In the genomic region with DNA sequence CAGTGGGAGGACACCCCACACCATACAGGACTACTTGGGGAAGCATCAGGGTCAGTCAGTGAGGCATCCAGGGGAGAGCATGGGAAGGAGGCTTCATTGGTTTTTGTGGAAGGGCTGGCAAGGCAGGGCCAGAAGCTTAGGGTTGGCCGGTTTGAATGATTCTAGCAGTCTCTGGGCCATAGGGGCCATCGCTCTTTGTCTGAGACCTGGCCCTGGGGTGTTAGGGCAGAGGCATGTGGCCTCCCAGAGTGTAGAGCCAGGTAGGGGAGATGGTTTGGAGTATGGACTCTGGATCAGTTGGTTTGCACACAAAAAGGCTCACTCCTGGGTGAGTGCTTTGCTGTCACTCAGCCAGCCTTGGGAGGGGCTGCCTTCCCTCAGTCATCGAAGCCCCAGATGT, we compare ENCODE assay signal across 15 cellular contexts.
DNase-seq lines count a peak whose midpoint lies in the region; ATAC-seq and TF ChIP-seq lines count a peak whose summit lies in the region.
"Had no signal": no experiment of that assay in that cellular context is flagged by ENCODE, and none has a peak within 500 bp of the region (broad histone marks: within the 10 kb centered on the region; RNA-seq: fewer than 3 reads in every experiment).

No MANE protein-coding gene starts in this region.

- H4K91ac ChIP-seq in neuronal stem cell (ENCODE audit: low read depth, low read length, poor library complexity) = no peak overlapping the region

- H3K4me1 ChIP-seq in HEK293 (ENCODE audit: control insufficient read depth, insufficient read depth, low read length) (no peaks in the 10 kb centered on the region), RWPE2 (ENCODE audit: insufficient read depth, poor library complexity, severe bottlenecking) (no peaks in the 10 kb centered on the region), neuronal stem cell (ENCODE audit: control insufficient read depth in 2 of 2, insufficient read depth in 1 of 2, low read depth in 1 of 2, low read length in 2 of 2) (peaks cover 0 to 24% of the 10 kb centered on the region in 2 donors), aorta (ENCODE audit: control insufficient read depth in 1 of 2, insufficient read depth in 2 of 2, low read length in 2 of 2) (no peaks in the 10 kb centered on the region), gastrocnemius medialis (no peaks in the 10 kb centered on the region)
- H3K4me1 ChIP-seq: A549, BE2C, HAP-1 had no signal

- POLR2A ChIA-PET in HEK293 (lab: Yijun Ruan, JAX) = interaction anchor here (1.9 kb wide), 1 partner anchor 97 kb away, joined by 4 read pairs; no protein-coding TSS in a partner anchor

- H2BK120ac ChIP-seq in neuronal stem cell (ENCODE audit: low read depth, low read length) = no peak overlapping the region

- DNase-seq in RWPE2 (ENCODE audit: low spot score) (peak; percentile 5), neuronal stem cell (ENCODE audit: low spot score) (no peak), aorta (peak; percentile 3 to 64), MV-4-11 (lab: John Stamatoyannopoulos, UW) (no peak), gastrocnemius medialis (no peak)
- DNase-seq: BE2C; CD4-positive, alpha-beta memory T cell; DMS79; GOT3 had no signal

- no peak overlapping the region for H3K18ac ChIP-seq in neuronal stem cell (ENCODE audit: low read length)

- H2BK12ac ChIP-seq in neuronal stem cell (ENCODE audit: low read length) = no peak overlapping the region

- H4K8ac ChIP-seq in neuronal stem cell (ENCODE audit: low read depth, low read length) = no peak overlapping the region

- H3K4me3 ChIP-seq in HEK293 (ENCODE audit: low read depth, low read length) (no peak overlapping the region), RWPE2 (ENCODE audit: severe bottlenecking) (no peak overlapping the region), neuronal stem cell (ENCODE audit: low read length in 2 of 2) (no peak overlapping the region), aorta (ENCODE audit: low read length in 2 of 2) (no peak overlapping the region), gastrocnemius medialis (no peak overlapping the region)
- H3K4me3 ChIP-seq: A549, GM12878, HAP-1 had no signal

- H2AFZ ChIP-seq in neuronal stem cell (ENCODE audit: low read length) = no peak overlapping the region

- ATAC-seq in RWPE2 (ENCODE audit: low read depth) (no peak), aorta (ENCODE audit: low FRiP score) (no peak), gastrocnemius medialis (no peak), GM18907 (IDR thresholded peaks at IDR 0.05; ENCODE audit: unreplicated experiment) (no peak)
- ATAC-seq: A549, GM12878 had no signal

- in situ Hi-C loops in gastrocnemius medialis (cut with MboI; ENCODE audit: low sequenced_read_pairs in 4 of 4) = no loop called here

- no peak overlapping the region for H3K4ac ChIP-seq in neuronal stem cell (ENCODE audit: low read length)

- peak overlapping the region; percentile 49 for H3K14ac ChIP-seq in neuronal stem cell (ENCODE audit: low read length)

- H3K79me1 ChIP-seq in neuronal stem cell (ENCODE audit: low read depth, low read length) = peaks cover 12% of the 10 kb centered on the region

- no peak overlapping the region for H3K9ac ChIP-seq in neuronal stem cell (ENCODE audit: low read depth, low read length, poor library complexity)

- WGBS in neuronal stem cell (ENCODE audit: extremely low coverage in 2 of 2, insufficient read length in 2 of 2, insufficient replicate concordance in 1 of 2), 2 donors = no CpG with 5 or more reads among the region's 3 CpGs
- WGBS in aorta, 2 donors = 95% methylated on average over 3 of the region's 3 CpGs

- H3K27ac ChIP-seq in HEK293 (ENCODE audit: extremely low read depth, low read depth, low read length) = no peak overlapping the region
- H3K27ac ChIP-seq in RWPE2 (ENCODE audit: poor library complexity, severe bottlenecking) = no peak overlapping the region
- no peak overlapping the region for H3K27ac ChIP-seq in neuronal stem cell (replicated peaks; ENCODE audit: low read length)
- no peak overlapping the region for H3K27ac ChIP-seq in aorta (ENCODE audit: low read depth in 1 of 2, low read length in 2 of 2)
- H3K27ac ChIP-seq in gastrocnemius medialis = no peak overlapping the region
- H3K27ac ChIP-seq: C4-2B had no signal

- H3K36me3 ChIP-seq in HEK293 (ENCODE audit: control insufficient read depth in 2 of 2, insufficient read depth in 1 of 2, low read length in 2 of 2) (no peaks in the 10 kb centered on the region), RWPE2 (ENCODE audit: low read depth) (no peaks in the 10 kb centered on the region), neuronal stem cell (replicated peaks in 1 of 2; ENCODE audit: control insufficient read depth in 2 of 2, insufficient read depth in 2 of 2, low read length in 2 of 2) (peaks cover 2 to 29% of the 10 kb centered on the region in 2 donors), aorta (ENCODE audit: control insufficient read depth in 1 of 2, insufficient read depth in 2 of 2, low read length in 1 of 2) (no peaks in the 10 kb centered on the region), gastrocnemius medialis (no peaks in the 10 kb centered on the region)
- H3K36me3 ChIP-seq: BE2C, HAP-1 had no signal

- CTCF ChIA-PET in HEK293 (lab: Yijun Ruan, JAX) = interaction anchor here (0.6 kb wide), 1 partner anchor 139 kb away, joined by 4 read pairs; no protein-coding TSS in a partner anchor

- no peak for TF ChIP-seq CTCF in HEK293 (tag by site-specific recombination; IDR thresholded peaks at IDR 0.05)
- no peak for TF ChIP-seq CTCF in RWPE2 (IDR thresholded peaks at IDR 0.05; ENCODE audit: poor library complexity, severe bottlenecking)
- no peak for TF ChIP-seq CTCF in gastrocnemius medialis (IDR thresholded peaks at IDR 0.05 in 4 of 5, conservative IDR thresholded peaks at IDR 0.05 in 1 of 5)

- no peak for TF ChIP-seq POLR2A in gastrocnemius medialis (IDR thresholded peaks at IDR 0.05)

- H3K27me3 ChIP-seq in RWPE2 (ENCODE audit: insufficient read depth, poor library complexity, severe bottlenecking) = no peaks in the 10 kb centered on the region
- no peaks in the 10 kb centered on the region for H3K27me3 ChIP-seq in neuronal stem cell (ENCODE audit: control insufficient read depth in 3 of 3, insufficient read depth in 3 of 3, low read depth in 1 of 3, low read length in 3 of 3)
- no peaks in the 10 kb centered on the region for H3K27me3 ChIP-seq in aorta (ENCODE audit: control insufficient read depth in 1 of 2, insufficient read depth in 2 of 2, low read length in 1 of 2)
- no peaks in the 10 kb centered on the region for H3K27me3 ChIP-seq in gastrocnemius medialis
- H3K27me3 ChIP-seq: BE2C had no signal

- H2BK5ac ChIP-seq in neuronal stem cell (ENCODE audit: low read length) = no peak overlapping the region

- no peaks in the 10 kb centered on the region for H3K9me3 ChIP-seq in HEK293 (ENCODE audit: control insufficient read depth, insufficient read depth, low read depth, low read length)
- H3K9me3 ChIP-seq in RWPE2 (ENCODE audit: severe bottlenecking) = no peaks in the 10 kb centered on the region
- peaks cover 0 to 9% of the 10 kb centered on the region in 2 donors for H3K9me3 ChIP-seq in neuronal stem cell (replicated peaks in 1 of 2; ENCODE audit: control insufficient read depth in 2 of 2, insufficient read depth in 1 of 2, low read depth in 1 of 2, low read length in 2 of 2)
- H3K9me3 ChIP-seq in aorta (ENCODE audit: control insufficient read depth, low read length) = no peaks in the 10 kb centered on the region
- no peaks in the 10 kb centered on the region for H3K9me3 ChIP-seq in gastrocnemius medialis
- H3K9me3 ChIP-seq: A549, BE2C, HAP-1 had no signal

- H3K23ac ChIP-seq in neuronal stem cell (ENCODE audit: low read depth, low read length, poor library complexity) = no peak overlapping the region

- H2BK15ac ChIP-seq in neuronal stem cell (ENCODE audit: low read length) = no peak overlapping the region

- no peak overlapping the region for H2AK5ac ChIP-seq in neuronal stem cell (ENCODE audit: low read depth, low read length)

- intact Hi-C loops in aorta (cut with DNase I) (no loop called here), gastrocnemius medialis (cut with DNase I; ENCODE audit: low total_unique reads) (no loop called here)

- no peak overlapping the region for H3K4me2 ChIP-seq in neuronal stem cell (ENCODE audit: insufficient read depth, low read length, poor library complexity, severe bottlenecking)
- H3K4me2 ChIP-seq: A549 had no signal

TF ChIP-seq in HEK293, 187 proteins besides CTCF, POLR2A, EP300 and RAD21:
- TF ChIP-seq, protein P1, sequence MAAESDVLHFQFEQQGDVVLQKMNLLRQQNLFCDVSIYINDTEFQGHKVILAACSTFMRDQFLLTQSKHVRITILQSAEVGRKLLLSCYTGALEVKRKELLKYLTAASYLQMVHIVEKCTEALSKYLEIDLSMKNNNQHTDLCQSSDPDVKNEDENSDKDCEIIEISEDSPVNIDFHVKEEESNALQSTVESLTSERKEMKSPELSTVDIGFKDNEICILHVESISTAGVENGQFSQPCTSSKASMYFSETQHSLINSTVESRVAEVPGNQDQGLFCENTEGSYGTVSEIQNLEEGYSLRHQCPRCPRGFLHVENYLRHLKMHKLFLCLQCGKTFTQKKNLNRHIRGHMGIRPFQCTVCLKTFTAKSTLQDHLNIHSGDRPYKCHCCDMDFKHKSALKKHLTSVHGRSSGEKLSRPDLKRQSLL (tag by site-specific recombination; IDR thresholded peaks at IDR 0.05) = no peak
- TF ChIP-seq ZBTB1 (tag by site-specific recombination; IDR thresholded peaks at IDR 0.05) = no peak
- TF ChIP-seq ZNF837 (tag by site-specific recombination; IDR thresholded peaks at IDR 0.05) = no peak
- no peak for TF ChIP-seq ZNF335 (tag by site-specific recombination; conservative IDR thresholded peaks at IDR 0.05)
- peak; percentile 37; the same call in 1 of the 2 replicates for TF ChIP-seq GLIS1 (tag by site-specific recombination; IDR thresholded peaks at IDR 0.05)
- TF ChIP-seq GLI2 (tag by site-specific recombination; IDR thresholded peaks at IDR 0.05; ENCODE audit: borderline replicate concordance, low read depth) = no peak
- TF ChIP-seq ZBTB7A (tag by site-specific recombination; IDR thresholded peaks at IDR 0.05; ENCODE audit: low read depth) = no peak

Comparison
In these comparisons a context has a peak if more than half of its experiments do, and no peak if none do; other contexts are left out.
1. DNase-seq: peak in RWPE2 (single experiment) and aorta (2 of 2); none in neuronal stem cell (single experiment), MV-4-11 (single experiment) and gastrocnemius medialis (0 of 2).